ENCODE assay signal across 22 cellular contexts in the genomic region with DNA sequence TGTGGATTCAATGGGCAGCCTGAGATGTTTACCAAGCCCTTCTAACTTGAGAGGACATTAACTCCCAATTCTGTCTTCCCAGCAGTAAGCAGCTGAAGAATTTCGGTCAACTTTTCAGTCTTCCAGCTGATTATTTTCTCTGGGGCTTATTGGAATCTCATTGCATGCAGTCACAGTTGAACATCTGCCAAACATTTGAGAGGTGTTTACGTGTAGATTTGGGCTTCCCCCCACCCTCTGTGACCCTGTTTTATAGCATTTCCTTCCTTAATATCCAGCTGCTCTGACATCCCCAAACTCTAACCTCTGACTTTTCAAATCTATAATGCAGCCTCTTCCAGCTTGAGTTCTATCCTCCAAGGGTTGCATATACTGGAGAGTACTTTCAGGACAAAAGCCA. TPM values are rescaled to one million over a fixed set of nuclear protein-coding genes. Genes with fewer than 3 reads are reported as not detected.
"Had no signal": no experiment of that assay in that cellular context is flagged by ENCODE, and none has a peak within 500 bp of the region (broad histone marks: within the 10 kb centered on the region; RNA-seq: fewer than 3 reads in every experiment).

No MANE protein-coding gene starts in this region.

- ATAC-seq: activated naive CD8-positive, alpha-beta T cell treated with anti-CD3 and anti-CD28 coated beads, Interleukin-2, amount 50 U/mL, for 24 hours; left lung had no signal

- H3K9me3 ChIP-seq: breast epithelium, esophagus squamous epithelium, thyroid gland had no signal

- H3K4me3 ChIP-seq: breast epithelium, esophagus squamous epithelium, left lung, right atrium auricular region, thyroid gland had no signal

- H3K27me3 ChIP-seq: breast epithelium, esophagus squamous epithelium, left lung, right atrium auricular region, thyroid gland had no signal

- H3K27ac ChIP-seq: breast epithelium, esophagus squamous epithelium, left lung, right atrium auricular region, thyroid gland, WERI-Rb-1 had no signal

- H3K36me3 ChIP-seq: breast epithelium, esophagus squamous epithelium, left lung, right atrium auricular region, thyroid gland, WERI-Rb-1 had no signal

- H3K4me1 ChIP-seq: breast epithelium, esophagus squamous epithelium, right atrium auricular region, thyroid gland had no signal

- DNase-seq: activated CD4-positive, alpha-beta T cell treated with anti-CD3 and anti-CD28 coated beads for 1 hour; activated CD8-positive, alpha-beta memory T cell treated with anti-CD3 and anti-CD28 coated beads for 24 hours; activated CD8-positive, alpha-beta memory T cell treated with anti-CD3 and anti-CD28 coated beads, Interleukin-2, amount 50 U/mL, for 48 hours; activated effector memory CD4-positive, alpha-beta T cell treated with Interleukin-2 at 50 U/mL for 16 hours; activated naive CD4-positive, alpha-beta T cell treated with anti-CD3 and anti-CD28 coated beads, Interleukin-2, amount 10 ng/mL, durations not matched to agents 7 days and 5 days; activated naive CD8-positive, alpha-beta T cell treated with anti-CD3 and anti-CD28 coated beads, Interleukin-2, amount 50 U/mL, for 24 hours; activated T-cell treated with anti-CD3 and anti-CD28 coated beads, Interleukin-2, amount 50 U/mL, for 48 hours; aorta; effector CD8-positive, alpha-beta T cell; esophagus squamous epithelium; left lung; nephron progenitor cell; nucleus accumbens; stimulated activated CD4-positive, alpha-beta T cell treated with anti-CD3 and anti-CD28 coated beads, Interleukin-2, amount 100 ng/mL, for 24 hours; stimulated activated naive CD4-positive, alpha-beta T cell treated with Interleukin-2 at 50 U/mL for 16 hours; T-helper 2 cell; thyroid gland; WERI-Rb-1 had no signal

RNA-seq across cellular contexts. Expression of gene VIT, which starts 16.5 kb away (rescaled TPM):
- total RNA-seq: kidney epithelial cell, myocyte had no signal
